In the genomic region with DNA sequence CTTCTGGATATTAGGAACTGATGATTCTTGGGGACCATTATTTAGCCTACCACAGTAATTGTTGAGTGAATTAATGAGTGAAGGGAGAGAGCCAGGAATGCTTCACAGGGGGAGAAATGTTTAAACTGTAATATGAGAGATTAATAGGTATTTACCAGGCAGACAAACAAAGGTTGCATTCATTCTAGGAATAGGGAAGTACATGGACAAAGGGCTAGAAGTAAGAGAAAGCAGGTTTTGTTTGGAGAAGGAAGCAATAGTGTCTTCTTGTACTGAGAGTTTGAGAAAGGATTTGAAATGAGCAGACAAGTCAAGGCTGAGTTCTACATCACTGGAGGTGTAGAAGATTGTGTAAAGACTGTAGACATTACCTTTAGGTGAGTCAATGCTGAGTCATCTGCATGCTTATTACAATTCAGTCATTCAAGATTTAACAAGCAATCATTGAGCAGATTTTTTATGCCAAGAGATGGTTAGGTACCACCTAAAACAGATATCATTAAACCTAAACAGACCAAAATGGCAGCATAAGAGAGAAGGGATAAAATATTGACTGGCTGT, we compare ENCODE assay signal across 28 cellular contexts. TPM values are rescaled to one million over a fixed set of nuclear protein-coding genes. Genes with fewer than 3 reads are reported as not detected.
A peak's percentile ranks its signal among the peaks of the same experiment; 100 is the strongest.
DNase-seq lines count a peak whose midpoint lies in the region; TF ChIP-seq lines count a peak whose summit lies in the region.
"Had no signal": no experiment of that assay in that cellular context is flagged by ENCODE, and none has a peak within 500 bp of the region (broad histone marks: within the 10 kb centered on the region; RNA-seq: fewer than 3 reads in every experiment).

No MANE protein-coding gene starts in this region.

- no peak overlapping the region for H3K4me3 Mint-ChIP-seq in MCF 10A (ENCODE audit: unreplicated experiment)
- H3K4me3 Mint-ChIP-seq: activated T-cell treated with anti-CD3 and anti-CD28 coated beads, Interleukin-2, amount 50 U/mL, for 24 hours; naive thymus-derived CD4-positive, alpha-beta T cell; stimulated activated naive B cell treated with anti-CD40 and anti-IgM and Interleukin-4, amounts not matched to agents 10 μg/mL and 1 μg/mL and 100 μg/mL, for 72 hours; T-cell had no signal

- DNase-seq in MCF 10A (ENCODE audit: unreplicated experiment), result peak; percentile 81
- DNase-seq in breast epithelium (ENCODE audit: low spot score in 2 of 2), result no peak
- peak; percentile 67 for DNase-seq in NCI-H526 treated with DMSO at 0.1 percent for 48 hours (lab: John Stamatoyannopoulos, UW)
- peak; percentile 93 for DNase-seq in mammary epithelial cell
- DNase-seq in renal cortical epithelial cell (ENCODE audit: low read depth), result peak; percentile 59
- DNase-seq in T1000 (lab: John Stamatoyannopoulos, UW), result no peak
- no peak for DNase-seq in CD1c-positive myeloid dendritic cell (ENCODE audit: extremely low spot score)
- no peak for DNase-seq in SIG-M5 treated with dmso at 0.1 percent for 504 hours (lab: John Stamatoyannopoulos, UW; ENCODE audit: unreplicated experiment)
- DNase-seq: activated T-cell treated with anti-CD3 and anti-CD28 coated beads, Interleukin-2, amount 50 U/mL, for 24 hours; brain microvascular endothelial cell; Caco-2; effector CD4-positive, alpha-beta T cell; left lung; MM.1S; naive thymus-derived CD4-positive, alpha-beta T cell; NCI-H1436; NCI-H524 treated with DMSO at 0.1 percent for 48 hours; nucleus accumbens; SHP77; stimulated activated CD4-positive, alpha-beta T cell treated with anti-CD3 and anti-CD28 coated beads, Interleukin-2, amount 100 ng/mL, for 48 hours; stimulated activated naive B cell treated with anti-CD40 and anti-IgM and Interleukin-4, amounts not matched to agents 10 μg/mL and 1 μg/mL and 100 μg/mL, for 72 hours; T-cell had no signal

- H3K27me3 ChIP-seq in breast epithelium (no peaks in the 10 kb centered on the region), mammary epithelial cell (ENCODE audit: insufficient read depth, low read length) (no peaks in the 10 kb centered on the region)
- H3K27me3 ChIP-seq: brain microvascular endothelial cell, left lung, suprapubic skin had no signal

- TF ChIP-seq CTCF in MCF 10A (IDR thresholded peaks at IDR 0.05; ENCODE audit: unreplicated experiment), result no peak
- TF ChIP-seq CTCF in breast epithelium (IDR thresholded peaks at IDR 0.05), result no peak
- no peak for TF ChIP-seq CTCF in mammary epithelial cell (conservative IDR thresholded peaks at IDR 0.05 in 1 of 2, IDR thresholded peaks at IDR 0.05 in 1 of 2; ENCODE audit: extremely low read depth in 1 of 2, insufficient read depth in 1 of 2, low read depth in 1 of 2, low read length in 2 of 2)

- peak overlapping the region; percentile 70 for H2AFZ ChIP-seq in mammary epithelial cell (ENCODE audit: low read depth, low read length)

- H3K9ac ChIP-seq in mammary epithelial cell (ENCODE audit: insufficient read depth, low read length), result no peak overlapping the region

- H3K4me1 Mint-ChIP-seq in MCF 10A (ENCODE audit: insufficient read depth, unreplicated experiment), result peaks cover 7% of the 10 kb centered on the region
- H3K4me1 Mint-ChIP-seq: naive thymus-derived CD4-positive, alpha-beta T cell; stimulated activated naive B cell treated with anti-CD40 and anti-IgM and Interleukin-4, amounts not matched to agents 10 μg/mL and 1 μg/mL and 100 μg/mL, for 72 hours; T-cell had no signal

- H3K27ac ChIP-seq in breast epithelium, result no peak overlapping the region
- peak overlapping the region; percentile 16 for H3K27ac ChIP-seq in mammary epithelial cell (ENCODE audit: insufficient read depth, low read depth, low read length)
- H3K27ac ChIP-seq: brain microvascular endothelial cell, left lung, suprapubic skin had no signal

- intact Hi-C loops in MCF 10A (cut with micrococcal nuclease), result no loop called here
- intact Hi-C loops in breast epithelium (cut with DNase I; ENCODE audit: low total_unique reads), result no loop called here
- intact Hi-C loops in mammary epithelial cell (cut with micrococcal nuclease), result no loop called here

- CTCF ChIA-PET in MCF 10A (lab: Yijun Ruan, JAX) (interaction anchor here (0.9 kb wide), 1 partner anchor 11 kb away, joined by 3 read pairs; no protein-coding TSS in a partner anchor), mammary epithelial cell (lab: Charles Lee; ENCODE audit: low non-redundant PET) (no interaction called here)

- H3K4me3 ChIP-seq in breast epithelium (no peak overlapping the region), mammary epithelial cell (replicated peaks in 1 of 3; ENCODE audit: insufficient read depth in 1 of 3, low read depth in 2 of 3, low read length in 3 of 3) (no peak overlapping the region)
- H3K4me3 ChIP-seq: left lung, suprapubic skin had no signal

- H4K20me1 ChIP-seq in mammary epithelial cell (ENCODE audit: insufficient read depth, low read length), result no peaks in the 10 kb centered on the region

- no peaks in the 10 kb centered on the region for H3K27me3 Mint-ChIP-seq in MCF 10A (ENCODE audit: insufficient read depth, unreplicated experiment)
- H3K27me3 Mint-ChIP-seq: stimulated activated naive B cell treated with anti-CD40 and anti-IgM and Interleukin-4, amounts not matched to agents 10 μg/mL and 1 μg/mL and 100 μg/mL, for 72 hours had no signal

- H3K79me2 ChIP-seq in mammary epithelial cell (ENCODE audit: insufficient read depth, low read length), result no peaks in the 10 kb centered on the region

- no peaks in the 10 kb centered on the region for H3K4me1 ChIP-seq in breast epithelium
- peaks cover 11% of the 10 kb centered on the region for H3K4me1 ChIP-seq in mammary epithelial cell (ENCODE audit: insufficient read depth, low read length)
- H3K4me1 ChIP-seq: Caco-2, left lung, suprapubic skin had no signal

- no TSS peak for BruUV-seq in MCF 10A (replicated peaks; lab: Mats Ljungman, UMichigan)
- BruUV-seq in mammary epithelial cell (replicated peaks; lab: Mats Ljungman, UMichigan), result no TSS peak

- H3K36me3 Mint-ChIP-seq in MCF 10A (ENCODE audit: insufficient read depth, unreplicated experiment), result no peaks in the 10 kb centered on the region
- H3K36me3 Mint-ChIP-seq: naive thymus-derived CD4-positive, alpha-beta T cell; stimulated activated naive B cell treated with anti-CD40 and anti-IgM and Interleukin-4, amounts not matched to agents 10 μg/mL and 1 μg/mL and 100 μg/mL, for 72 hours; T-cell had no signal

- TF ChIP-seq POLR2A in breast epithelium (IDR thresholded peaks at IDR 0.05), result no peak

- in situ Hi-C loops in mammary epithelial cell (cut with MboI; ENCODE audit: low sequenced_read_pairs in 2 of 2), result no loop called here

- dilution Hi-C loops in mammary epithelial cell (cut with HindIII; ENCODE audit: low sequenced_read_pairs), result no loop called here

- POLR2A ChIA-PET in MCF 10A (lab: Yijun Ruan, JAX), result interaction anchor here (0.7 to 1.5 kb wide), 2 partner anchors 24 to 28 kb away, joined by 3 read pairs; no protein-coding TSS in a partner anchor

- no peaks in the 10 kb centered on the region for H3K9me3 Mint-ChIP-seq in MCF 10A (ENCODE audit: unreplicated experiment)
- H3K9me3 Mint-ChIP-seq: activated T-cell treated with anti-CD3 and anti-CD28 coated beads, Interleukin-2, amount 50 U/mL, for 24 hours; naive thymus-derived CD4-positive, alpha-beta T cell; stimulated activated naive B cell treated with anti-CD40 and anti-IgM and Interleukin-4, amounts not matched to agents 10 μg/mL and 1 μg/mL and 100 μg/mL, for 72 hours; T-cell had no signal

- H3K27ac Mint-ChIP-seq in MCF 10A (ENCODE audit: low read depth, unreplicated experiment), result no peak overlapping the region
- H3K27ac Mint-ChIP-seq: activated T-cell treated with anti-CD3 and anti-CD28 coated beads, Interleukin-2, amount 50 U/mL, for 24 hours; naive thymus-derived CD4-positive, alpha-beta T cell; stimulated activated naive B cell treated with anti-CD40 and anti-IgM and Interleukin-4, amounts not matched to agents 10 μg/mL and 1 μg/mL and 100 μg/mL, for 72 hours; T-cell had no signal

- H3K9me3 ChIP-seq in breast epithelium (no peaks in the 10 kb centered on the region), mammary epithelial cell (replicated peaks; ENCODE audit: insufficient read depth, low read length) (no peaks in the 10 kb centered on the region)
- H3K9me3 ChIP-seq: Caco-2, left lung, suprapubic skin had no signal

- H3K4me2 ChIP-seq in mammary epithelial cell (ENCODE audit: insufficient read depth, low read depth, low read length), result peak overlapping the region; percentile 48

- H3K36me3 ChIP-seq in breast epithelium (no peaks in the 10 kb centered on the region), mammary epithelial cell (ENCODE audit: insufficient read depth, low read length) (no peaks in the 10 kb centered on the region)
- H3K36me3 ChIP-seq: brain microvascular endothelial cell, left lung, suprapubic skin had no signal

RNA-seq across cellular contexts. Expression of a gene that starts 8.0 kb away (rescaled TPM):
- total RNA-seq in MCF 10A (2022) (not detected in 2 replicates), breast epithelium (not detected), mammary epithelial cell (under 1 TPM in 1 of 2 donors, not detected in 1; under 0.01 TPM), renal cortical epithelial cell (under 0.01 TPM in 1 of 2 replicates, not detected in the other)
- polyA plus RNA-seq in mammary epithelial cell, result 0.01 TPM
- not detected for polyA minus RNA-seq in mammary epithelial cell
- total RNA-seq: A673; activated CD8-positive, alpha-beta memory T cell treated with anti-CD3 and anti-CD28 coated beads for 36 hours; Caco-2; mesenteric fat pad; T-cell; ureter had no signal
- polyA plus RNA-seq: esophagus; naive thymus-derived CD4-positive, alpha-beta T cell had no signal

RNA-seq across cellular contexts. Expression of a gene that starts 54.5 kb away (rescaled TPM):
- 56.1 and 59.6 TPM in 2 replicates for total RNA-seq in MCF 10A (2022)
- 10 to 100 TPM; 26.2 to 37.4 (median 30.0) TPM for total RNA-seq in breast epithelium
- 10 to 100 TPM; 22.8 to 52.2 TPM for total RNA-seq in mammary epithelial cell
- polyA plus RNA-seq in mammary epithelial cell, result 60.5 TPM
- not detected for polyA minus RNA-seq in mammary epithelial cell
- 43.8 and 73.6 TPM in 2 replicates for total RNA-seq in renal cortical epithelial cell

Comparison
In these comparisons a context has a peak if more than half of its experiments do, and no peak if none do; other contexts are left out.
1. DNase-seq: peak in MCF 10A (single experiment), NCI-H526 treated with DMSO at 0.1 percent for 48 hours (single experiment), mammary epithelial cell (single experiment) and renal cortical epithelial cell (single experiment); none in breast epithelium (0 of 2), T1000 (single experiment), CD1c-positive myeloid dendritic cell (single experiment) and SIG-M5 treated with dmso at 0.1 percent for 504 hours (single experiment).